1 cellular context compared by ENCODE assay signal in the genomic region with DNA sequence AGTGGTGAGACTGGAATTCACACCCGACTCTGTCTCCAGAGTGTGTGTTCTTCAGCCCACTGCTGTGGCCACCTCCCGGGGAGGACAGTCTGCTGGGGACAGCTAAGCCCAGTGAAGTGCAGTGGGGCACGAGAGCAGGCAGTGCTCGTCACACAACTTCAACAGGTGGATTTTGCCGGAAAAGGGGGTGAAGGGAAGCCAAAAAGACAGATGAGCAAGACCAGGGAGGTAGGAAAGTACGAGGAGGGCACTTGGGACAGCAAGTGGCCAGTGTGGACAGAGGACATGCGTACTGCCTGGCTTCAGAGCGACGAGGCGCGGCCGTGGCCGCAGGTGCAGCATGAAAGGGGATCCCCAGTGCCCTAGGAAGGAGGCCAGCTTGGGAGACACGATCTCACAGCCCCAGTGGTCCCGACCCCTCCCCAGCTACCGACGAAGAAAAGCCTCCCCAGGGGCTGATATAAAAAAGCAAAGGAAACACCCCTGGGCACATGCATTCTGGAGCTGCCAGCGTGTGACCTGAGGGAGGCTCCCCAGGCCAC.
TF ChIP-seq lines count a peak whose summit lies in the region.

No MANE protein-coding gene starts in this region.

TF ChIP-seq in H1, 55 proteins besides CTCF, POLR2A, EP300 and RAD21:
- TF ChIP-seq RBBP5 (IDR thresholded peaks at IDR 0.05; ENCODE audit: borderline replicate concordance, low read depth, low read length) (no peak), RFX5 (IDR thresholded peaks at IDR 0.05; ENCODE audit: borderline replicate concordance, low read depth, low read length) (no peak), EZH2 (IDR thresholded peaks at IDR 0.05; ENCODE audit: low read depth, low read length, severe bottlenecking) (no peak), JUN (IDR thresholded peaks at IDR 0.05; ENCODE audit: low read depth, low read length) (no peak), CEBPB (IDR thresholded peaks at IDR 0.05; ENCODE audit: low read depth, low read length) (no peak), MAFK (IDR thresholded peaks at IDR 0.05; ENCODE audit: low read depth, low read length) (no peak), NANOG (IDR thresholded peaks at IDR 0.05; ENCODE audit: insufficient read depth, low read depth, low read length, poor library complexity, severe bottlenecking) (no peak), BCL11A (IDR thresholded peaks at IDR 0.05; ENCODE audit: low read depth in 2 of 2, low read length in 2 of 2) (no peak), SP2 (IDR thresholded peaks at IDR 0.05; ENCODE audit: low read length) (no peak), CBX5 (IDR thresholded peaks at IDR 0.05; ENCODE audit: low read depth, low read length) (no peak), GTF2F1 (IDR thresholded peaks at IDR 0.05; ENCODE audit: borderline replicate concordance, low read depth, low read length) (no peak)
- TF ChIP-seq, protein P1, sequence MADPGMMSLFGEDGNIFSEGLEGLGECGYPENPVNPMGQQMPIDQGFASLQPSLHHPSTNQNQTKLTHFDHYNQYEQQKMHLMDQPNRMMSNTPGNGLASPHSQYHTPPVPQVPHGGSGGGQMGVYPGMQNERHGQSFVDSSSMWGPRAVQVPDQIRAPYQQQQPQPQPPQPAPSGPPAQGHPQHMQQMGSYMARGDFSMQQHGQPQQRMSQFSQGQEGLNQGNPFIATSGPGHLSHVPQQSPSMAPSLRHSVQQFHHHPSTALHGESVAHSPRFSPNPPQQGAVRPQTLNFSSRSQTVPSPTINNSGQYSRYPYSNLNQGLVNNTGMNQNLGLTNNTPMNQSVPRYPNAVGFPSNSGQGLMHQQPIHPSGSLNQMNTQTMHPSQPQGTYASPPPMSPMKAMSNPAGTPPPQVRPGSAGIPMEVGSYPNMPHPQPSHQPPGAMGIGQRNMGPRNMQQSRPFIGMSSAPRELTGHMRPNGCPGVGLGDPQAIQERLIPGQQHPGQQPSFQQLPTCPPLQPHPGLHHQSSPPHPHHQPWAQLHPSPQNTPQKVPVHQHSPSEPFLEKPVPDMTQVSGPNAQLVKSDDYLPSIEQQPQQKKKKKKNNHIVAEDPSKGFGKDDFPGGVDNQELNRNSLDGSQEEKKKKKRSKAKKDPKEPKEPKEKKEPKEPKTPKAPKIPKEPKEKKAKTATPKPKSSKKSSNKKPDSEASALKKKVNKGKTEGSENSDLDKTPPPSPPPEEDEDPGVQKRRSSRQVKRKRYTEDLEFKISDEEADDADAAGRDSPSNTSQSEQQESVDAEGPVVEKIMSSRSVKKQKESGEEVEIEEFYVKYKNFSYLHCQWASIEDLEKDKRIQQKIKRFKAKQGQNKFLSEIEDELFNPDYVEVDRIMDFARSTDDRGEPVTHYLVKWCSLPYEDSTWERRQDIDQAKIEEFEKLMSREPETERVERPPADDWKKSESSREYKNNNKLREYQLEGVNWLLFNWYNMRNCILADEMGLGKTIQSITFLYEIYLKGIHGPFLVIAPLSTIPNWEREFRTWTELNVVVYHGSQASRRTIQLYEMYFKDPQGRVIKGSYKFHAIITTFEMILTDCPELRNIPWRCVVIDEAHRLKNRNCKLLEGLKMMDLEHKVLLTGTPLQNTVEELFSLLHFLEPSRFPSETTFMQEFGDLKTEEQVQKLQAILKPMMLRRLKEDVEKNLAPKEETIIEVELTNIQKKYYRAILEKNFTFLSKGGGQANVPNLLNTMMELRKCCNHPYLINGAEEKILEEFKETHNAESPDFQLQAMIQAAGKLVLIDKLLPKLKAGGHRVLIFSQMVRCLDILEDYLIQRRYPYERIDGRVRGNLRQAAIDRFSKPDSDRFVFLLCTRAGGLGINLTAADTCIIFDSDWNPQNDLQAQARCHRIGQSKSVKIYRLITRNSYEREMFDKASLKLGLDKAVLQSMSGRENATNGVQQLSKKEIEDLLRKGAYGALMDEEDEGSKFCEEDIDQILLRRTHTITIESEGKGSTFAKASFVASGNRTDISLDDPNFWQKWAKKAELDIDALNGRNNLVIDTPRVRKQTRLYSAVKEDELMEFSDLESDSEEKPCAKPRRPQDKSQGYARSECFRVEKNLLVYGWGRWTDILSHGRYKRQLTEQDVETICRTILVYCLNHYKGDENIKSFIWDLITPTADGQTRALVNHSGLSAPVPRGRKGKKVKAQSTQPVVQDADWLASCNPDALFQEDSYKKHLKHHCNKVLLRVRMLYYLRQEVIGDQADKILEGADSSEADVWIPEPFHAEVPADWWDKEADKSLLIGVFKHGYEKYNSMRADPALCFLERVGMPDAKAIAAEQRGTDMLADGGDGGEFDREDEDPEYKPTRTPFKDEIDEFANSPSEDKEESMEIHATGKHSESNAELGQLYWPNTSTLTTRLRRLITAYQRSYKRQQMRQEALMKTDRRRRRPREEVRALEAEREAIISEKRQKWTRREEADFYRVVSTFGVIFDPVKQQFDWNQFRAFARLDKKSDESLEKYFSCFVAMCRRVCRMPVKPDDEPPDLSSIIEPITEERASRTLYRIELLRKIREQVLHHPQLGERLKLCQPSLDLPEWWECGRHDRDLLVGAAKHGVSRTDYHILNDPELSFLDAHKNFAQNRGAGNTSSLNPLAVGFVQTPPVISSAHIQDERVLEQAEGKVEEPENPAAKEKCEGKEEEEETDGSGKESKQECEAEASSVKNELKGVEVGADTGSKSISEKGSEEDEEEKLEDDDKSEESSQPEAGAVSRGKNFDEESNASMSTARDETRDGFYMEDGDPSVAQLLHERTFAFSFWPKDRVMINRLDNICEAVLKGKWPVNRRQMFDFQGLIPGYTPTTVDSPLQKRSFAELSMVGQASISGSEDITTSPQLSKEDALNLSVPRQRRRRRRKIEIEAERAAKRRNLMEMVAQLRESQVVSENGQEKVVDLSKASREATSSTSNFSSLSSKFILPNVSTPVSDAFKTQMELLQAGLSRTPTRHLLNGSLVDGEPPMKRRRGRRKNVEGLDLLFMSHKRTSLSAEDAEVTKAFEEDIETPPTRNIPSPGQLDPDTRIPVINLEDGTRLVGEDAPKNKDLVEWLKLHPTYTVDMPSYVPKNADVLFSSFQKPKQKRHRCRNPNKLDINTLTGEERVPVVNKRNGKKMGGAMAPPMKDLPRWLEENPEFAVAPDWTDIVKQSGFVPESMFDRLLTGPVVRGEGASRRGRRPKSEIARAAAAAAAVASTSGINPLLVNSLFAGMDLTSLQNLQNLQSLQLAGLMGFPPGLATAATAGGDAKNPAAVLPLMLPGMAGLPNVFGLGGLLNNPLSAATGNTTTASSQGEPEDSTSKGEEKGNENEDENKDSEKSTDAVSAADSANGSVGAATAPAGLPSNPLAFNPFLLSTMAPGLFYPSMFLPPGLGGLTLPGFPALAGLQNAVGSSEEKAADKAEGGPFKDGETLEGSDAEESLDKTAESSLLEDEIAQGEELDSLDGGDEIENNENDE (IDR thresholded peaks at IDR 0.05; ENCODE audit: insufficient replicate concordance, low read length) = no peak
- TF ChIP-seq, protein P2, sequence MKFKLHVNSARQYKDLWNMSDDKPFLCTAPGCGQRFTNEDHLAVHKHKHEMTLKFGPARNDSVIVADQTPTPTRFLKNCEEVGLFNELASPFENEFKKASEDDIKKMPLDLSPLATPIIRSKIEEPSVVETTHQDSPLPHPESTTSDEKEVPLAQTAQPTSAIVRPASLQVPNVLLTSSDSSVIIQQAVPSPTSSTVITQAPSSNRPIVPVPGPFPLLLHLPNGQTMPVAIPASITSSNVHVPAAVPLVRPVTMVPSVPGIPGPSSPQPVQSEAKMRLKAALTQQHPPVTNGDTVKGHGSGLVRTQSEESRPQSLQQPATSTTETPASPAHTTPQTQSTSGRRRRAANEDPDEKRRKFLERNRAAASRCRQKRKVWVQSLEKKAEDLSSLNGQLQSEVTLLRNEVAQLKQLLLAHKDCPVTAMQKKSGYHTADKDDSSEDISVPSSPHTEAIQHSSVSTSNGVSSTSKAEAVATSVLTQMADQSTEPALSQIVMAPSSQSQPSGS (IDR thresholded peaks at IDR 0.05; ENCODE audit: low read length) = no peak
